8 cellular contexts compared by ENCODE assay signal in genomic region chr12:47905313-47905730, GRCh38. TPM values are rescaled to one million over a fixed set of nuclear protein-coding genes. Genes with fewer than 3 reads are reported as not detected.
DNase-seq lines count a peak whose midpoint lies in the region; ATAC-seq, FAIRE-seq and TF ChIP-seq lines count a peak whose summit lies in the region.

No MANE protein-coding gene starts in this region.

- TF ChIP-seq CTCF in SU-DHL-6 (IDR thresholded peaks at IDR 0.05; ENCODE audit: insufficient read depth, low read length, poor library complexity, severe bottlenecking) (peak; percentile 25), esophagus squamous epithelium (IDR thresholded peaks at IDR 0.05) (peak in 4 of 6 experiments; percentile 12 to 27 (median 16)), neural cell (IDR thresholded peaks at IDR 0.05; ENCODE audit: poor library complexity, severe bottlenecking) (peak; percentile 63)

- peak overlapping the region; percentile 31 for H3K4me3 ChIP-seq in SU-DHL-6 (ENCODE audit: insufficient read depth, low read length, poor library complexity, severe bottlenecking)
- H3K4me3 ChIP-seq in esophagus squamous epithelium = peak overlapping the region; percentile 53 to 81 (median 65)
- H3K4me3 ChIP-seq in neural cell (ENCODE audit: low read length) = peak overlapping the region; percentile 69

- TF ChIP-seq RAD21 in neural cell (conservative IDR thresholded peaks at IDR 0.05) = peak; percentile 50

- FAIRE-seq in GM12892 (lab: Jason Lieb, UNC) = no peak

- peak; percentile 26 for ATAC-seq in HG03045 (IDR thresholded peaks at IDR 0.05; ENCODE audit: unreplicated experiment)

- H3K9me3 ChIP-seq in SU-DHL-6 (ENCODE audit: insufficient read depth, low read length) (no peaks in the 10 kb centered on the region), esophagus squamous epithelium (no peaks in the 10 kb centered on the region), neural cell (ENCODE audit: low read length) (no peaks in the 10 kb centered on the region)

- no peaks in the 10 kb centered on the region for H3K79me2 ChIP-seq in SU-DHL-6 (ENCODE audit: insufficient read depth, low read length)
- no peaks in the 10 kb centered on the region for H3K79me2 ChIP-seq in neural cell (replicated peaks; ENCODE audit: insufficient read depth, low read length)

- no peak overlapping the region for H2AFZ ChIP-seq in SU-DHL-6 (ENCODE audit: low read depth, low read length, severe bottlenecking)
- no peak overlapping the region for H2AFZ ChIP-seq in neural cell (ENCODE audit: low read depth, low read length)

- no peak for TF ChIP-seq POLR2A in esophagus squamous epithelium (IDR thresholded peaks at IDR 0.05)
- TF ChIP-seq POLR2A in GM12892 (IDR thresholded peaks at IDR 0.05; ENCODE audit: low read depth, low read length) = no peak

- H3K27ac ChIP-seq in SU-DHL-6 (ENCODE audit: low read depth, low read length) = no peak overlapping the region
- peak overlapping the region; percentile 78 to 92 (median 84) for H3K27ac ChIP-seq in esophagus squamous epithelium
- no peak overlapping the region for H3K27ac ChIP-seq in neural cell (ENCODE audit: low read length)

- H3K9ac ChIP-seq in SU-DHL-6 (ENCODE audit: low read length) = peak overlapping the region; percentile 65; the same call in 1 of the 2 replicates
- peak overlapping the region; percentile 20 for H3K9ac ChIP-seq in neural cell (ENCODE audit: low read length)

- H3K36me3 ChIP-seq in SU-DHL-6 (ENCODE audit: low read length) (no peaks in the 10 kb centered on the region), esophagus squamous epithelium (no peaks in the 10 kb centered on the region), neural cell (ENCODE audit: insufficient read depth, low read length) (no peaks in the 10 kb centered on the region)

- TF ChIP-seq EP300 in neural cell (conservative IDR thresholded peaks at IDR 0.05; ENCODE audit: poor library complexity, severe bottlenecking) = no peak

- DNase-seq in stimulated activated CD4-positive, alpha-beta T cell treated with anti-CD3 and anti-CD28 coated beads, Interleukin-4, amount 100 ng/mL, for 4 hours = peak; percentile 22 to 35
- DNase-seq in stimulated activated CD4-positive, alpha-beta T cell treated with anti-CD3 and anti-CD28 coated beads, Interleukin-4, amount 100 ng/mL, for 24 hours = no peak
- no peak for DNase-seq in esophagus squamous epithelium (lab: John Stamatoyannopoulos, UW)
- no peak for DNase-seq in GF-D8 (lab: John Stamatoyannopoulos, UW)
- no peak for DNase-seq in GM12892 (ENCODE audit: insufficient read length)

- intact Hi-C loops in esophagus squamous epithelium (cut with DNase I) = loop anchor here (5.0 kb wide), 1 partner anchor 37 kb away; no protein-coding TSS in a partner anchor

- H3K9me2 ChIP-seq in SU-DHL-6 (replicated peaks; ENCODE audit: insufficient read depth, low read length) = no peaks in the 10 kb centered on the region
- H3K9me2 ChIP-seq in neural cell (ENCODE audit: insufficient read depth, low read length) = no peaks in the 10 kb centered on the region

- H3K27me3 ChIP-seq in SU-DHL-6 (ENCODE audit: low read length) (no peaks in the 10 kb centered on the region; the same call in 1 of the 2 replicates), esophagus squamous epithelium (no peaks in the 10 kb centered on the region), neural cell (ENCODE audit: insufficient read depth, low read depth, low read length) (peaks cover 48% of the 10 kb centered on the region)

- H3F3A ChIP-seq in SU-DHL-6 (ENCODE audit: insufficient read depth) = no peaks in the 10 kb centered on the region
- no peaks in the 10 kb centered on the region for H3F3A ChIP-seq in neural cell (ENCODE audit: insufficient read depth, low read length, poor library complexity, severe bottlenecking)

- H3K4me1 ChIP-seq in esophagus squamous epithelium = peaks cover 39 to 55% (median 41%) of the 10 kb centered on the region in 3 donors

- H4K20me1 ChIP-seq in SU-DHL-6 (ENCODE audit: low read depth, low read length) = no peaks in the 10 kb centered on the region
- no peaks in the 10 kb centered on the region for H4K20me1 ChIP-seq in neural cell (ENCODE audit: insufficient read depth)

- 6 to 27% methylated on average over 2 to 3 of the region's 34 CpGs for WGBS in esophagus squamous epithelium, 2 donors

- H3K4me2 ChIP-seq in SU-DHL-6 (ENCODE audit: low read depth, low read length, poor library complexity, severe bottlenecking) = peak overlapping the region; percentile 91
- no peak overlapping the region for H3K4me2 ChIP-seq in neural cell (ENCODE audit: low read length)

TF ChIP-seq in neural cell, 6 proteins besides CTCF, POLR2A, EP300 and RAD21:
- TF ChIP-seq SMC3 (conservative IDR thresholded peaks at IDR 0.05; ENCODE audit: poor library complexity) = peak; percentile 65
- TF ChIP-seq POLR2AphosphoS5 (IDR thresholded peaks at IDR 0.05) = no peak
- no peak for TF ChIP-seq MXI1 (conservative IDR thresholded peaks at IDR 0.05; ENCODE audit: poor library complexity, severe bottlenecking)
- TF ChIP-seq, protein P1, sequence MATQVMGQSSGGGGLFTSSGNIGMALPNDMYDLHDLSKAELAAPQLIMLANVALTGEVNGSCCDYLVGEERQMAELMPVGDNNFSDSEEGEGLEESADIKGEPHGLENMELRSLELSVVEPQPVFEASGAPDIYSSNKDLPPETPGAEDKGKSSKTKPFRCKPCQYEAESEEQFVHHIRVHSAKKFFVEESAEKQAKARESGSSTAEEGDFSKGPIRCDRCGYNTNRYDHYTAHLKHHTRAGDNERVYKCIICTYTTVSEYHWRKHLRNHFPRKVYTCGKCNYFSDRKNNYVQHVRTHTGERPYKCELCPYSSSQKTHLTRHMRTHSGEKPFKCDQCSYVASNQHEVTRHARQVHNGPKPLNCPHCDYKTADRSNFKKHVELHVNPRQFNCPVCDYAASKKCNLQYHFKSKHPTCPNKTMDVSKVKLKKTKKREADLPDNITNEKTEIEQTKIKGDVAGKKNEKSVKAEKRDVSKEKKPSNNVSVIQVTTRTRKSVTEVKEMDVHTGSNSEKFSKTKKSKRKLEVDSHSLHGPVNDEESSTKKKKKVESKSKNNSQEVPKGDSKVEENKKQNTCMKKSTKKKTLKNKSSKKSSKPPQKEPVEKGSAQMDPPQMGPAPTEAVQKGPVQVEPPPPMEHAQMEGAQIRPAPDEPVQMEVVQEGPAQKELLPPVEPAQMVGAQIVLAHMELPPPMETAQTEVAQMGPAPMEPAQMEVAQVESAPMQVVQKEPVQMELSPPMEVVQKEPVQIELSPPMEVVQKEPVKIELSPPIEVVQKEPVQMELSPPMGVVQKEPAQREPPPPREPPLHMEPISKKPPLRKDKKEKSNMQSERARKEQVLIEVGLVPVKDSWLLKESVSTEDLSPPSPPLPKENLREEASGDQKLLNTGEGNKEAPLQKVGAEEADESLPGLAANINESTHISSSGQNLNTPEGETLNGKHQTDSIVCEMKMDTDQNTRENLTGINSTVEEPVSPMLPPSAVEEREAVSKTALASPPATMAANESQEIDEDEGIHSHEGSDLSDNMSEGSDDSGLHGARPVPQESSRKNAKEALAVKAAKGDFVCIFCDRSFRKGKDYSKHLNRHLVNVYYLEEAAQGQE (IDR thresholded peaks at IDR 0.05; ENCODE audit: borderline replicate concordance) = no peak

RNA-seq across cellular contexts. Expression of gene VDR, which starts 0.5 kb away (rescaled TPM):
- 10 to 100 TPM; 16.6 to 25.0 (median 21.3) TPM for total RNA-seq in esophagus squamous epithelium
- polyA plus RNA-seq in neural cell = not detected in 2 replicates
- polyA minus RNA-seq in neural cell = not detected in 2 replicates
- polyA plus RNA-seq in GM12892 (2012; ENCODE audit: missing spikeins) = 12.0 TPM

RNA-seq across cellular contexts. Expression of gene TMEM106C, which starts 58.1 kb away (rescaled TPM):
- 10 to 100 TPM; 24.1 to 92.7 (median 63.5) TPM for total RNA-seq in esophagus squamous epithelium
- 286 and 290 TPM in 2 replicates for polyA plus RNA-seq in neural cell
- polyA minus RNA-seq in neural cell = 133 and 143 TPM in 2 replicates
- 118 TPM for polyA plus RNA-seq in GM12892 (2012; ENCODE audit: missing spikeins)

Comparison
In these comparisons a context has a peak if more than half of its experiments do, and no peak if none do; other contexts are left out.
1. DNase-seq: peak in stimulated activated CD4-positive, alpha-beta T cell treated with anti-CD3 and anti-CD28 coated beads, Interleukin-4, amount 100 ng/mL, for 4 hours (2 of 2); none in stimulated activated CD4-positive, alpha-beta T cell treated with anti-CD3 and anti-CD28 coated beads, Interleukin-4, amount 100 ng/mL, for 24 hours (single experiment), esophagus squamous epithelium (single experiment), GF-D8 (single experiment) and GM12892 (single experiment).
2. H3K27ac ChIP-seq: peak in esophagus squamous epithelium (4 of 4); none in SU-DHL-6 (single experiment) and neural cell (single experiment).
3. Peak in every context shown above with its lines, with median percentiles within 50 percentile points of each other: H3K4me3 ChIP-seq and CTCF ChIP-seq.